In genomic region chr17:35432176-35433074, GRCh38 we compare ENCODE assay signal across 8 cellular contexts. TPM values are rescaled to one million over a fixed set of nuclear protein-coding genes. Genes with fewer than 3 reads are reported as not detected.
DNase-seq lines count a peak whose midpoint lies in the region; FAIRE-seq and TF ChIP-seq lines count a peak whose summit lies in the region.

SLFN12 (minus strand) TSS chr17:35432500; CDS start chr17:35423028, 9,472 bp downstream.

- H3K4me3 Mint-ChIP-seq in neural crest cell = peak within 1 kb of the TSS; percentile 86

- no peaks in the 10 kb centered on the region for H3K9me3 Mint-ChIP-seq in neural crest cell

- H3K27ac Mint-ChIP-seq in neural crest cell (ENCODE audit: unreplicated experiment) = peak within 1 kb of the TSS; percentile 94

- peak; percentile 53 for DNase-seq in G401 (ENCODE audit: low spot score)
- DNase-seq in GOT3 (lab: John Stamatoyannopoulos, UW) = peak; percentile 35
- peak; percentile 4 for DNase-seq in NAMALWA (ENCODE audit: low spot score)
- peak; percentile 54 to 62 for DNase-seq in activated T-cell treated with anti-CD3 and anti-CD28 coated beads, Interleukin-2, amount 50 U/mL, for 48 hours
- DNase-seq in fibroblast of peridontal ligament (ENCODE audit: extremely low read depth) = peak; percentile 96
- no peak for DNase-seq in neural crest cell (ENCODE audit: low read depth, low spot score)
- DNase-seq in urothelium cell line (ENCODE audit: low spot score) = peak; percentile 80
- no peak for DNase-seq in NCI-H526 treated with DMSO at 0.1 percent for 48 hours (lab: John Stamatoyannopoulos, UW)

- in situ Hi-C loops in G401 (cut with HindIII; ENCODE audit: low sequenced_read_pairs) = no loop called here

- TF ChIP-seq CTCF in neural crest cell (conservative IDR thresholded peaks at IDR 0.05) = no peak

- H3K36me3 Mint-ChIP-seq in neural crest cell (ENCODE audit: low read depth) = no peaks in the 10 kb centered on the region

- H3K4me1 Mint-ChIP-seq in neural crest cell = peaks cover 35% of the 10 kb centered on the region

- no peaks in the 10 kb centered on the region for H3K27me3 Mint-ChIP-seq in neural crest cell (ENCODE audit: low read depth)

- FAIRE-seq in urothelium cell line (lab: Jason Lieb, UNC) = no peak

RNA-seq across cellular contexts. Expression of gene SLFN12, which starts in this region (rescaled TPM):
- total RNA-seq in G401 (2014; rRNA removed; shearing (Covaris generic)) = 12.3 and 15.0 TPM in 2 replicates
- 15.1 and 17.5 TPM in 2 replicates for total RNA-seq in neural crest cell

Comparison
In these comparisons a context has a peak if more than half of its experiments do, and no peak if none do; other contexts are left out.
1. DNase-seq: peak in G401 (single experiment), GOT3 (single experiment), NAMALWA (single experiment), activated T-cell treated with anti-CD3 and anti-CD28 coated beads, Interleukin-2, amount 50 U/mL, for 48 hours (2 of 2), fibroblast of peridontal ligament (single experiment) and urothelium cell line (single experiment); none in neural crest cell (single experiment) and NCI-H526 treated with DMSO at 0.1 percent for 48 hours (single experiment).